ENCODE assay signal across 11 cellular contexts in genomic region chr13:107202371-107203023, GRCh38.
DNase-seq lines count a peak whose midpoint lies in the region; ATAC-seq and TF ChIP-seq lines count a peak whose summit lies in the region.
"Had no signal": no experiment of that assay in that cellular context is flagged by ENCODE, and none has a peak within 500 bp of the region (broad histone marks: within the 10 kb centered on the region; RNA-seq: fewer than 3 reads in every experiment).

No MANE protein-coding gene starts in this region.

- H3K9me3 Mint-ChIP-seq in activated CD4-positive, alpha-beta memory T cell treated with anti-CD3 and anti-CD28 coated beads, Interleukin-2, amount 10 ng/mL, durations not matched to agents 7 days and 5 days = no peaks in the 10 kb centered on the region

- H3K9me3 ChIP-seq in A673 (ENCODE audit: low read depth, low read length, poor library complexity, severe bottlenecking) (no peaks in the 10 kb centered on the region), gastroesophageal sphincter (no peaks in the 10 kb centered on the region), mesenchymal stem cell (ENCODE audit: control insufficient read depth, low read length) (no peaks in the 10 kb centered on the region)

- TF ChIP-seq CTCF in A673 (conservative IDR thresholded peaks at IDR 0.05; ENCODE audit: low read depth, low read length) (no peak), astrocyte of the spinal cord (IDR thresholded peaks at IDR 0.05; ENCODE audit: low read depth, low read length) (no peak), gastroesophageal sphincter (IDR thresholded peaks at IDR 0.05) (no peak)

- no peak overlapping the region for H3K14ac ChIP-seq in mesenchymal stem cell (ENCODE audit: low read length in 2 of 2)

- no peak overlapping the region for H3K18ac ChIP-seq in mesenchymal stem cell (ENCODE audit: low read depth in 1 of 2, low read length in 2 of 2)

- peaks cover 32% of the 10 kb centered on the region for H3K79me1 ChIP-seq in mesenchymal stem cell (replicated peaks; ENCODE audit: low read length, poor library complexity, severe bottlenecking)

- 17 to 26% methylated on average over 4 of the region's 4 CpGs for WGBS in gastroesophageal sphincter (ENCODE audit: low coverage in 1 of 2), 2 donors
- 56% methylated on average over 4 of the region's 4 CpGs for WGBS in mesenchymal stem cell

- no peak overlapping the region for H2AFZ ChIP-seq in mesenchymal stem cell (ENCODE audit: low read depth, low read length)

- peak; percentile 76 for ATAC-seq in gastroesophageal sphincter
- no peak for ATAC-seq in GM21786 (IDR thresholded peaks at IDR 0.05; ENCODE audit: unreplicated experiment)

- peak overlapping the region; percentile 67 for H2AK5ac ChIP-seq in mesenchymal stem cell (ENCODE audit: low read length, severe bottlenecking)

- H2BK12ac ChIP-seq in mesenchymal stem cell (ENCODE audit: low read length in 2 of 2) = no peak overlapping the region

- BruUV-seq in A673 (replicated peaks; lab: Mats Ljungman, UMichigan) = no TSS peak

- H4K8ac ChIP-seq in mesenchymal stem cell (ENCODE audit: low read length) = no peak overlapping the region

- DNase-seq in A673 (ENCODE audit: low spot score) (peak; percentile 79), astrocyte of the spinal cord (ENCODE audit: low read depth, low spot score) (peak; percentile 16), mesenchymal stem cell (peak; percentile 79), NCI-H2081 treated with DMSO at 0.1 percent for 48 hours (lab: John Stamatoyannopoulos, UW) (no peak), SKM-1 (lab: John Stamatoyannopoulos, UW; ENCODE audit: unreplicated experiment) (no peak)
- DNase-seq in activated CD4-positive, alpha-beta memory T cell treated with anti-CD3 and anti-CD28 coated beads, Interleukin-2, amount 10 ng/mL, durations not matched to agents 7 days and 5 days = no peak
- DNase-seq: activated naive CD4-positive, alpha-beta T cell treated with anti-CD3 and anti-CD28 coated beads, Interleukin-2, amount 50 U/mL, for 16 hours; NCI-H2107 had no signal

- no peak overlapping the region for H3K4me3 Mint-ChIP-seq in activated CD4-positive, alpha-beta memory T cell treated with anti-CD3 and anti-CD28 coated beads, Interleukin-2, amount 10 ng/mL, durations not matched to agents 7 days and 5 days

- no peak overlapping the region for H3K4me2 ChIP-seq in mesenchymal stem cell (ENCODE audit: low read length, poor library complexity, severe bottlenecking)
- H3K4me2 ChIP-seq: KMS-11 had no signal

- H3K27ac ChIP-seq in A673 (ENCODE audit: low read depth, low read length, poor library complexity, severe bottlenecking) (no peak overlapping the region), gastroesophageal sphincter (peak overlapping the region in 3 of 4 donors; percentile 56 to 69 (median 57)), mesenchymal stem cell (ENCODE audit: low read length, poor library complexity, severe bottlenecking) (no peak overlapping the region)
- H3K27ac ChIP-seq: KMS-11 had no signal

- H2BK15ac ChIP-seq in mesenchymal stem cell (ENCODE audit: low read depth, poor library complexity, severe bottlenecking) = no peak overlapping the region

- H3K4me3 ChIP-seq in A673 (ENCODE audit: low read depth, low read length, poor library complexity, severe bottlenecking) (no peak overlapping the region), astrocyte of the spinal cord (ENCODE audit: low read depth, low read length) (no peak overlapping the region), gastroesophageal sphincter (no peak overlapping the region), mesenchymal stem cell (ENCODE audit: insufficient read depth in 1 of 2, low read depth in 1 of 2, low read length in 2 of 2) (no peak overlapping the region)

- H2BK120ac ChIP-seq in mesenchymal stem cell (ENCODE audit: low read depth, low read length) = no peak overlapping the region

- H3K4me1 Mint-ChIP-seq in activated CD4-positive, alpha-beta memory T cell treated with anti-CD3 and anti-CD28 coated beads, Interleukin-2, amount 10 ng/mL, durations not matched to agents 7 days and 5 days = no peaks in the 10 kb centered on the region

- in situ Hi-C loops in astrocyte of the spinal cord (cut with HindIII; ENCODE audit: low sequenced_read_pairs) = no loop called here

- intact Hi-C loops in A673 (cut with micrococcal nuclease; ENCODE audit: unreplicated experiment) = no loop called here

- no peaks in the 10 kb centered on the region for H3K27me3 Mint-ChIP-seq in activated CD4-positive, alpha-beta memory T cell treated with anti-CD3 and anti-CD28 coated beads, Interleukin-2, amount 10 ng/mL, durations not matched to agents 7 days and 5 days

- H3K27me3 ChIP-seq in A673 (replicated peaks; ENCODE audit: insufficient read depth, low read depth, low read length, poor library complexity) (no peaks in the 10 kb centered on the region), gastroesophageal sphincter (peaks cover 9% of the 10 kb centered on the region), mesenchymal stem cell (ENCODE audit: control insufficient read depth in 1 of 2, insufficient read depth in 1 of 2, low read length in 2 of 2) (no peaks in the 10 kb centered on the region)

- CTCF ChIA-PET in A673 (lab: Charles Lee) = interaction anchor here (0.6 to 1.3 kb wide), 3 partner anchors 14 to 447 kb away, joined by 3 to 5 read pairs (median 3); no protein-coding TSS in a partner anchor
- CTCF ChIA-PET in activated CD4-positive, alpha-beta memory T cell treated with anti-CD3 and anti-CD28 coated beads, Interleukin-2, amount 10 ng/mL, durations not matched to agents 7 days and 5 days (lab: Charles Lee) = interaction anchor here (1.1 to 3.0 kb wide), 4 partner anchors 9 to 15 kb away, joined by 3 to 10 read pairs (median 4); no protein-coding TSS in a partner anchor

- H3K36me3 Mint-ChIP-seq in activated CD4-positive, alpha-beta memory T cell treated with anti-CD3 and anti-CD28 coated beads, Interleukin-2, amount 10 ng/mL, durations not matched to agents 7 days and 5 days (ENCODE audit: low read depth) = no peaks in the 10 kb centered on the region

- no peak for TF ChIP-seq POLR2A in gastroesophageal sphincter (IDR thresholded peaks at IDR 0.05)

- H3K23ac ChIP-seq in mesenchymal stem cell (ENCODE audit: low read length in 2 of 2) = no peak overlapping the region

- no peak overlapping the region for H4K91ac ChIP-seq in mesenchymal stem cell (ENCODE audit: low read length)

- H3K36me3 ChIP-seq in A673 (ENCODE audit: insufficient read depth, low read length, poor library complexity, severe bottlenecking) (no peaks in the 10 kb centered on the region), gastroesophageal sphincter (no peaks in the 10 kb centered on the region), mesenchymal stem cell (ENCODE audit: control insufficient read depth in 1 of 2, insufficient read depth in 2 of 2, low read depth in 1 of 2, low read length in 2 of 2) (peaks cover 0 to 16% of the 10 kb centered on the region in 2 experiments)

- no peak overlapping the region for H3K27ac Mint-ChIP-seq in activated CD4-positive, alpha-beta memory T cell treated with anti-CD3 and anti-CD28 coated beads, Interleukin-2, amount 10 ng/mL, durations not matched to agents 7 days and 5 days

- POLR2A ChIA-PET in A673 (lab: Charles Lee; ENCODE audit: low non-redundant PET) = no interaction called here
- POLR2A ChIA-PET in activated CD4-positive, alpha-beta memory T cell treated with anti-CD3 and anti-CD28 coated beads, Interleukin-2, amount 10 ng/mL, durations not matched to agents 7 days and 5 days (lab: Charles Lee) = no interaction called here

- H3K4ac ChIP-seq in mesenchymal stem cell (ENCODE audit: low read depth in 1 of 2, low read length in 2 of 2) = no peak overlapping the region

- H3K9ac ChIP-seq in mesenchymal stem cell (ENCODE audit: low read length) = no peak overlapping the region
- H3K9ac ChIP-seq: KMS-11 had no signal

- H3K4me1 ChIP-seq in A673 (ENCODE audit: insufficient read depth, low read length, poor library complexity, severe bottlenecking) (peaks cover 27% of the 10 kb centered on the region), gastroesophageal sphincter (no peaks in the 10 kb centered on the region), mesenchymal stem cell (ENCODE audit: control insufficient read depth, insufficient read depth, low read depth, low read length) (peaks cover 4% of the 10 kb centered on the region)

- no peak overlapping the region for H2BK5ac ChIP-seq in mesenchymal stem cell (ENCODE audit: low read depth, low read length, poor library complexity, severe bottlenecking)

- TF ChIP-seq EP300 in gastroesophageal sphincter (IDR thresholded peaks at IDR 0.05) = no peak

Comparison
In these comparisons a context has a peak if more than half of its experiments do, and no peak if none do; other contexts are left out.
1. DNase-seq: peak in A673 (single experiment), astrocyte of the spinal cord (single experiment) and mesenchymal stem cell (single experiment); none in NCI-H2081 treated with DMSO at 0.1 percent for 48 hours (single experiment), SKM-1 (single experiment) and activated CD4-positive, alpha-beta memory T cell treated with anti-CD3 and anti-CD28 coated beads, Interleukin-2, amount 10 ng/mL, durations not matched to agents 7 days and 5 days (single experiment).
2. H3K27ac ChIP-seq: peak in gastroesophageal sphincter (3 of 4); none in A673 (single experiment) and mesenchymal stem cell (single experiment).